Comparison of ENCODE assay signal across 20 cellular contexts in genomic region chr12:31020385-31021166, GRCh38.
"Had no signal": no experiment of that assay in that cellular context is flagged by ENCODE, and none has a peak within 500 bp of the region (broad histone marks: within the 10 kb centered on the region; RNA-seq: fewer than 3 reads in every experiment).

No MANE protein-coding gene starts in this region.

- DNase-seq: activated CD4-positive, alpha-beta T cell treated with anti-CD3 and anti-CD28 coated beads for 1 hour; activated CD4-positive, alpha-beta T cell treated with anti-CD3 and anti-CD28 coated beads, Interleukin-2, amount 50 U/mL, for 48 hours; activated naive CD4-positive, alpha-beta T cell; activated naive CD8-positive, alpha-beta T cell treated with anti-CD3 and anti-CD28 coated beads, Interleukin-2, amount 10 ng/mL, durations not matched to agents 7 days and 5 days; activated T-cell treated with anti-CD3 and anti-CD28 coated beads, Interleukin-2, amount 50 U/mL, for 72 hours; brain microvascular endothelial cell; gastrocnemius medialis; immature natural killer cell; mammary epithelial cell; mucosa of descending colon; naive thymus-derived CD4-positive, alpha-beta T cell; retina; stimulated activated CD4-positive, alpha-beta T cell treated with anti-CD3 and anti-CD28 coated beads, Interleukin-4, amount 100 ng/mL, for 24 hours; stimulated activated naive CD4-positive, alpha-beta T cell; T-helper 9 cell had no signal

- H3K36me3 Mint-ChIP-seq: activated naive CD8-positive, alpha-beta T cell treated with anti-CD3 and anti-CD28 coated beads, Interleukin-2, amount 10 ng/mL, durations not matched to agents 7 days and 5 days had no signal

- H3K27ac Mint-ChIP-seq: activated naive CD8-positive, alpha-beta T cell treated with anti-CD3 and anti-CD28 coated beads, Interleukin-2, amount 10 ng/mL, durations not matched to agents 7 days and 5 days; activated T-cell treated with anti-CD3 and anti-CD28 coated beads, Interleukin-2, amount 50 U/mL, for 72 hours; naive thymus-derived CD4-positive, alpha-beta T cell had no signal

- H3K79me2 ChIP-seq: parathyroid adenoma had no signal

- H3K27me3 ChIP-seq: brain microvascular endothelial cell, gastrocnemius medialis, left lung, upper lobe of left lung had no signal

- H3K9me3 ChIP-seq: gastrocnemius medialis, heart left ventricle, left lung, mucosa of descending colon, upper lobe of left lung had no signal

- H3K36me3 ChIP-seq: brain microvascular endothelial cell, gastrocnemius medialis, heart left ventricle, left lung, upper lobe of left lung had no signal

- H2AFZ ChIP-seq: parathyroid adenoma had no signal

- ATAC-seq: activated T-cell treated with anti-CD3 and anti-CD28 coated beads, Interleukin-2, amount 50 U/mL, for 72 hours; gastrocnemius medialis; heart left ventricle; left lung; mucosa of descending colon; naive thymus-derived CD4-positive, alpha-beta T cell had no signal

- H3K4me3 ChIP-seq: gastrocnemius medialis, heart left ventricle, left lung, mucosa of descending colon, skin epidermis, upper lobe of left lung had no signal

- H3K4me1 Mint-ChIP-seq: activated naive CD8-positive, alpha-beta T cell treated with anti-CD3 and anti-CD28 coated beads, Interleukin-2, amount 10 ng/mL, durations not matched to agents 7 days and 5 days; immature natural killer cell; naive thymus-derived CD4-positive, alpha-beta T cell had no signal

- H3K4me3 Mint-ChIP-seq: activated naive CD8-positive, alpha-beta T cell treated with anti-CD3 and anti-CD28 coated beads, Interleukin-2, amount 10 ng/mL, durations not matched to agents 7 days and 5 days; activated T-cell treated with anti-CD3 and anti-CD28 coated beads, Interleukin-2, amount 50 U/mL, for 72 hours; immature natural killer cell; naive thymus-derived CD4-positive, alpha-beta T cell had no signal

- H3K27ac ChIP-seq: brain microvascular endothelial cell, gastrocnemius medialis, heart left ventricle, left lung, parathyroid adenoma, skin epidermis, upper lobe of left lung had no signal

- H3K9ac ChIP-seq: parathyroid adenoma had no signal

- H3K4me1 ChIP-seq: gastrocnemius medialis, heart left ventricle, left lung, parathyroid adenoma had no signal

- H3K9me3 Mint-ChIP-seq: activated T-cell treated with anti-CD3 and anti-CD28 coated beads, Interleukin-2, amount 50 U/mL, for 72 hours; immature natural killer cell had no signal
